ENCODE assay signal across 10 cellular contexts in genomic region chr9:136695435-136695895, GRCh38. TPM values are rescaled to one million over a fixed set of nuclear protein-coding genes. Genes with fewer than 3 reads are reported as not detected.
DNase-seq lines count a peak whose midpoint lies in the region; TF ChIP-seq lines count a peak whose summit lies in the region.
"Had no signal": no experiment of that assay in that cellular context is flagged by ENCODE, and none has a peak within 500 bp of the region (broad histone marks: within the 10 kb centered on the region; RNA-seq: fewer than 3 reads in every experiment).

No MANE protein-coding gene starts in this region.

- H4K20me1 ChIP-seq in KMS-11 (ENCODE audit: insufficient read depth) (no peaks in the 10 kb centered on the region), osteoblast (ENCODE audit: insufficient read depth, low read length) (no peaks in the 10 kb centered on the region)

- no peaks in the 10 kb centered on the region for H3K9me3 ChIP-seq in esophagus squamous epithelium
- H3K9me3 ChIP-seq in stomach, result no peaks in the 10 kb centered on the region
- H3K9me3 ChIP-seq in osteoblast (ENCODE audit: low read depth, low read length), result no peaks in the 10 kb centered on the region

- H3K4me1 ChIP-seq in KMS-11 (ENCODE audit: low read depth, poor library complexity, severe bottlenecking) (peaks cover 80% of the 10 kb centered on the region), esophagus squamous epithelium (peaks cover 25 to 66% (median 28%) of the 10 kb centered on the region in 3 donors), stomach (peaks cover 54 to 78% (median 67%) of the 10 kb centered on the region in 4 donors), osteoblast (ENCODE audit: insufficient read depth, low read length) (no peaks in the 10 kb centered on the region)

- H3K36me3 ChIP-seq in KMS-11 (ENCODE audit: insufficient read depth), result no peaks in the 10 kb centered on the region
- no peaks in the 10 kb centered on the region for H3K36me3 ChIP-seq in esophagus squamous epithelium
- no peaks in the 10 kb centered on the region for H3K36me3 ChIP-seq in stomach
- H3K36me3 ChIP-seq in osteoblast (ENCODE audit: insufficient read depth, low read length), result no peaks in the 10 kb centered on the region

- TF ChIP-seq EP300 in stomach (IDR thresholded peaks at IDR 0.05), result no peak

- H3K79me2 ChIP-seq in KMS-11 (ENCODE audit: insufficient read depth, low read depth) (no peaks in the 10 kb centered on the region), osteoblast (ENCODE audit: insufficient read depth, low read length) (no peaks in the 10 kb centered on the region)

- TF ChIP-seq POLR2A in esophagus squamous epithelium (IDR thresholded peaks at IDR 0.05), result no peak
- TF ChIP-seq POLR2A in stomach (IDR thresholded peaks at IDR 0.05), result no peak

- in situ Hi-C loops in GM13977 (cut with MboI; ENCODE audit: low pct_unique_long_range_greater_than_20kb, low sequenced_read_pairs, unreplicated experiment), result no loop called here

- H2AFZ ChIP-seq in KMS-11 (ENCODE audit: low read depth) (peak overlapping the region; percentile 33; the same call in 1 of the 2 replicates), osteoblast (ENCODE audit: low read length) (no peak overlapping the region)

- H3K27ac ChIP-seq in KMS-11 (peak overlapping the region; percentile 95), esophagus squamous epithelium (peak overlapping the region in 3 of 4 donors; percentile 21 to 89 (median 78)), stomach (peak overlapping the region; percentile 57 to 82 (median 73)), osteoblast (ENCODE audit: low read depth, low read length) (no peak overlapping the region)

- DNase-seq in NCI-H524 treated with DMSO at 0.1 percent for 48 hours (lab: John Stamatoyannopoulos, UW) (peak; percentile 81), esophagus squamous epithelium (lab: John Stamatoyannopoulos, UW) (no peak), stomach (peak; percentile 93), osteoblast (ENCODE audit: insufficient read length, low spot score, missing footprints) (no peak), GM13977 (ENCODE audit: low spot score) (no peak), posterior vena cava (ENCODE audit: low spot score) (no peak)
- DNase-seq: EL, SIG-M5 had no signal

- peak overlapping the region; percentile 54; the same call in 1 of the 2 replicates for H3K9ac ChIP-seq in KMS-11

- intact Hi-C loops in esophagus squamous epithelium (cut with DNase I) (no loop called here), stomach (cut with DNase I; ENCODE audit: low total_unique reads) (no loop called here), posterior vena cava (cut with DNase I) (no loop called here)

- H3K4me3 ChIP-seq in KMS-11 (IDR thresholded peaks at IDR 0.05; ENCODE audit: insufficient read depth, low read depth, low read length) (no peak overlapping the region), esophagus squamous epithelium (no peak overlapping the region), stomach (no peak overlapping the region), osteoblast (ENCODE audit: insufficient read depth, low read length) (no peak overlapping the region)

- WGBS in esophagus squamous epithelium, 2 donors, result 53% methylated on average over 7 of the region's 10 CpGs; no CpG with 5 or more reads in 1 of the 2 donors
- 29 to 62% (median 40%) methylated on average over 2 to 10 of the region's 10 CpGs for WGBS in stomach, 5 donors

- H3K27me3 ChIP-seq in KMS-11 (ENCODE audit: insufficient read depth, low read depth) (no peaks in the 10 kb centered on the region), esophagus squamous epithelium (peaks cover 0 to 43% (median 1%) of the 10 kb centered on the region in 4 donors), stomach (peaks cover 0 to 15% (median 4%) of the 10 kb centered on the region in 3 donors), osteoblast (ENCODE audit: insufficient read depth, low read length) (peaks cover 3% of the 10 kb centered on the region)

- TF ChIP-seq CTCF in KMS-11 (conservative IDR thresholded peaks at IDR 0.05; ENCODE audit: low read depth, low read length) (no peak), esophagus squamous epithelium (IDR thresholded peaks at IDR 0.05) (no peak), stomach (IDR thresholded peaks at IDR 0.05) (no peak), osteoblast (IDR thresholded peaks at IDR 0.05; ENCODE audit: extremely low read depth, low read depth, low read length) (no peak), GM13977 (IDR thresholded peaks at IDR 0.05; ENCODE audit: extremely low read depth, insufficient read depth, missing control alignments) (no peak)

- H3K4me2 ChIP-seq in KMS-11 (peak overlapping the region; percentile 83), osteoblast (ENCODE audit: insufficient read depth, low read length) (no peak overlapping the region)

RNA-seq across cellular contexts. Expression of gene AGPAT2, which starts 8.2 kb away (rescaled TPM):
- total RNA-seq in esophagus squamous epithelium, result 10 to 100 TPM; 66.2 to 80.6 (median 75.8) TPM
- total RNA-seq in stomach, result 100 to 1,000 TPM in 2 of 5 donors, 10 to 100 TPM in 3; 49.6 to 135 (median 68.8) TPM
- 10 to 100 TPM; 32.7 to 88.7 (median 75.1) TPM for polyA plus RNA-seq in stomach
- 26.5 and 30.0 TPM in 2 replicates for total RNA-seq in osteoblast
- total RNA-seq in posterior vena cava, result 10 to 100 TPM; 27.1 to 28.8 TPM

RNA-seq across cellular contexts. Expression of gene DIPK1B, which starts 16.9 kb away (rescaled TPM):
- total RNA-seq in esophagus squamous epithelium (1 to 10 TPM in 3 of 4 donors, under 1 TPM in 1; 0.48 to 6.3 (median 1.1) TPM), stomach (10 to 100 TPM in 1 of 5 donors, 1 to 10 TPM in 2, under 1 TPM in 1, not detected in 1; 0.45 to 10.4 (median 5.8) TPM), osteoblast (not detected in 2 replicates), posterior vena cava (1 to 10 TPM; 7.1 to 8.3 TPM)
- 1 to 10 TPM; 1.6 to 4.7 (median 4.0) TPM for polyA plus RNA-seq in stomach

RNA-seq across cellular contexts. Expression of gene EGFL7, which starts 32.7 kb away (rescaled TPM):
- total RNA-seq in esophagus squamous epithelium, result 10 to 100 TPM in 2 of 4 donors, 1 to 10 TPM in 2; 5.2 to 41.2 (median 21.2) TPM
- 1,000 to 10,000 TPM in 1 of 5 donors, 10 to 100 TPM in 4; 20.9 to 1,085 (median 42.0) TPM for total RNA-seq in stomach
- polyA plus RNA-seq in stomach, result 100 to 1,000 TPM in 1 of 3 donors, 10 to 100 TPM in 2; 44.8 to 113 (median 79.2) TPM
- total RNA-seq in osteoblast, result 3.3 and 6.2 TPM in 2 replicates
- 100 to 1,000 TPM in 1 of 2 donors, 10 to 100 TPM in 1; 91.4 to 118 TPM for total RNA-seq in posterior vena cava

RNA-seq across cellular contexts. Expression of gene LCN10, which starts 47.3 kb away (rescaled TPM):
- total RNA-seq in esophagus squamous epithelium (1 to 10 TPM in 3 of 4 donors, under 1 TPM in 1; 0.64 to 3.8 (median 2.2) TPM), stomach (10 to 100 TPM in 1 of 5 donors, 1 to 10 TPM in 3, under 1 TPM in 1; 0.58 to 25.5 (median 4.9) TPM), osteoblast (not detected in 2 replicates), posterior vena cava (10 to 100 TPM in 1 of 2 donors, 1 to 10 TPM in 1; 9.2 to 10.0 TPM)
- polyA plus RNA-seq in stomach, result 10 to 100 TPM in 2 of 3 donors, 1 to 10 TPM in 1; 7.7 to 18.4 (median 10.2) TPM

RNA-seq across cellular contexts. Expression of gene LCN6, which starts 52.9 kb away (rescaled TPM):
- total RNA-seq in esophagus squamous epithelium (1 to 10 TPM in 2 of 4 donors, under 1 TPM in 1, not detected in 1; 0.82 to 6.7 (median 2.5) TPM), stomach (10 to 100 TPM in 2 of 5 donors, 1 to 10 TPM in 1, not detected in 2; 7.0 to 31.2 (median 12.5) TPM), osteoblast (not detected in 2 replicates), posterior vena cava (10 to 100 TPM; 22.8 to 36.9 TPM)
- 10 to 100 TPM; 18.8 to 23.2 (median 19.5) TPM for polyA plus RNA-seq in stomach
- total RNA-seq: fibroblast of villous mesenchyme had no signal

Comparison
In these comparisons a context has a peak if more than half of its experiments do, and no peak if none do; other contexts are left out.
1. DNase-seq: peak in NCI-H524 treated with DMSO at 0.1 percent for 48 hours (single experiment) and stomach (single experiment); none in esophagus squamous epithelium (single experiment), osteoblast (single experiment), GM13977 (single experiment) and posterior vena cava (single experiment).